ENCODE assay signal across 29 cellular contexts in genomic region chrX:2441466-2441865, GRCh38.
"Had no signal": no experiment of that assay in that cellular context is flagged by ENCODE, and none has a peak within 500 bp of the region (broad histone marks: within the 10 kb centered on the region; RNA-seq: fewer than 3 reads in every experiment).

No MANE protein-coding gene starts in this region.

- H3K27ac ChIP-seq: neural progenitor cell, ovary, parathyroid adenoma, psoas muscle, right lobe of liver, sigmoid colon, stomach, thoracic aorta, thyroid gland, tibial nerve, vagina had no signal

- H3K27ac Mint-ChIP-seq: naive thymus-derived CD8-positive, alpha-beta T cell; nephron progenitor cell; stimulated activated naive CD8-positive, alpha-beta T cell treated with anti-CD3 and anti-CD28 coated beads, Interleukin-15, Interleukin-2, amounts not matched to agents 100 ng/mL and 50 ng/mL, for 24 hours; type B pancreatic cell had no signal

- H3K36me3 ChIP-seq: neural progenitor cell, ovary, right lobe of liver, thyroid gland, vagina had no signal

- H3K9me3 Mint-ChIP-seq: natural killer cell treated with Interleukin-12 subunit alpha and Interleukin-12 subunit beta and Interleukin-15 and Interleukin-18, amount 100 ng/mL, for 72 hours; stimulated activated naive B cell treated with anti-CD40 and anti-IgM and Interleukin-4, amounts not matched to agents 10 μg/mL and 1 μg/mL and 100 μg/mL, for 72 hours; stimulated activated naive CD8-positive, alpha-beta T cell treated with anti-CD3 and anti-CD28 coated beads, Interleukin-15, Interleukin-2, amounts not matched to agents 100 ng/mL and 50 ng/mL, for 24 hours had no signal

- H3K9ac ChIP-seq: neural progenitor cell, parathyroid adenoma had no signal

- H3K4me1 Mint-ChIP-seq: nephron progenitor cell had no signal

- H2AFZ ChIP-seq: neural progenitor cell, parathyroid adenoma had no signal

- H3K9me3 ChIP-seq: ovary, psoas muscle, right lobe of liver, sigmoid colon, thoracic aorta, thyroid gland, vagina had no signal

- H3K4me3 ChIP-seq: neural progenitor cell, ovary, psoas muscle, right lobe of liver, sigmoid colon, stomach, thoracic aorta, thyroid gland, tibial nerve, vagina had no signal

- H3K27me3 ChIP-seq: neural progenitor cell, ovary, right lobe of liver, sigmoid colon, stomach, thyroid gland, tibial nerve, vagina had no signal

- DNase-seq: naive B cell; naive thymus-derived CD8-positive, alpha-beta T cell; nephron progenitor cell; occipital lobe; ovary; posterior cingulate gyrus; psoas muscle; right cardiac atrium; right lobe of liver; small intestine; stimulated activated CD4-positive, alpha-beta T cell treated with anti-CD3 and anti-CD28 coated beads, Interleukin-15, amount 100 ng/mL, for 24 hours; stimulated activated CD4-positive, alpha-beta T cell treated with anti-CD3 and anti-CD28 coated beads, Interleukin-2, amount 100 ng/mL, for 24 hours; stimulated activated CD4-positive, alpha-beta T cell treated with anti-CD3 and anti-CD28 coated beads, Interleukin-2, amount 100 ng/mL, for 48 hours; stimulated activated CD4-positive, alpha-beta T cell treated with anti-CD3 and anti-CD28 coated beads, Interleukin-4, amount 100 ng/mL, for 4 hours; stimulated activated CD8-positive, alpha-beta memory T cell treated with anti-CD3 and anti-CD28 coated beads, Interleukin-4, amount 100 ng/mL, for 48 hours; stimulated activated naive B cell treated with anti-CD40 and anti-IgM and Interleukin-4, amounts not matched to agents 10 μg/mL and 1 μg/mL and 100 μg/mL, for 72 hours; stimulated activated naive CD4-positive, alpha-beta T cell treated with Interleukin-2 at 50 U/mL for 16 hours; stomach; thyroid gland had no signal

- ATAC-seq: naive thymus-derived CD8-positive, alpha-beta T cell; natural killer cell treated with Interleukin-12 subunit alpha and Interleukin-12 subunit beta and Interleukin-15 and Interleukin-18, amount 100 ng/mL, for 72 hours; psoas muscle; right cardiac atrium; right lobe of liver; stimulated activated naive B cell treated with anti-CD40 and anti-IgM and Interleukin-4, amounts not matched to agents 10 μg/mL and 1 μg/mL and 100 μg/mL, for 72 hours had no signal

- H3K4me2 ChIP-seq: neural progenitor cell had no signal

- H3K4me1 ChIP-seq: neural progenitor cell, parathyroid adenoma, psoas muscle, right lobe of liver, sigmoid colon, stomach, thyroid gland, tibial nerve, vagina had no signal

- H3K4me3 Mint-ChIP-seq: naive B cell; naive thymus-derived CD8-positive, alpha-beta T cell; natural killer cell treated with Interleukin-12 subunit alpha and Interleukin-12 subunit beta and Interleukin-15 and Interleukin-18, amount 100 ng/mL, for 72 hours; nephron progenitor cell; neural progenitor cell; stimulated activated naive B cell treated with anti-CD40 and anti-IgM and Interleukin-4, amounts not matched to agents 10 μg/mL and 1 μg/mL and 100 μg/mL, for 72 hours; stimulated activated naive CD8-positive, alpha-beta T cell treated with anti-CD3 and anti-CD28 coated beads, Interleukin-15, Interleukin-2, amounts not matched to agents 100 ng/mL and 50 ng/mL, for 24 hours; type B pancreatic cell had no signal

- FAIRE-seq: small intestine, urothelium cell line had no signal
